In genomic region chr10:47031251-47031952, GRCh38 we compare ENCODE assay signal across 9 cellular contexts.
DNase-seq lines count a peak whose midpoint lies in the region; FAIRE-seq and TF ChIP-seq lines count a peak whose summit lies in the region.
"Had no signal": no experiment of that assay in that cellular context is flagged by ENCODE, and none has a peak within 500 bp of the region (broad histone marks: within the 10 kb centered on the region; RNA-seq: fewer than 3 reads in every experiment).

No MANE protein-coding gene starts in this region.

- TF ChIP-seq CTCF in GM12873 (IDR thresholded peaks at IDR 0.05; ENCODE audit: insufficient read depth, low read depth, low read length, missing control alignments) (peak; percentile 34), D721Med (IDR thresholded peaks at IDR 0.05; ENCODE audit: insufficient read depth, missing control alignments) (no peak)

- DNase-seq in 8988T (peak; percentile 38), amniotic epithelial cell (ENCODE audit: low read depth) (peak; percentile 23), kidney glomerular epithelial cell (lab: John Stamatoyannopoulos, UW) (peak; percentile 5), SHP77 (lab: John Stamatoyannopoulos, UW) (no peak), D721Med (ENCODE audit: insufficient read length, low spot score) (no peak), GDM1 (lab: John Stamatoyannopoulos, UW) (no peak), NCI-H2227 (lab: John Stamatoyannopoulos, UW; ENCODE audit: unreplicated experiment) (no peak)
- DNase-seq: DMS153 had no signal

- no peak for FAIRE-seq in D721Med (lab: Jason Lieb, UNC)

Comparison
In these comparisons a context has a peak if more than half of its experiments do, and no peak if none do; other contexts are left out.
1. DNase-seq: peak in 8988T (single experiment), amniotic epithelial cell (single experiment) and kidney glomerular epithelial cell (single experiment); none in SHP77 (0 of 2), D721Med (single experiment), GDM1 (single experiment) and NCI-H2227 (single experiment).